8 cellular contexts compared by ENCODE assay signal in genomic region chr3:48088056-48088748, GRCh38.
DNase-seq lines count a peak whose midpoint lies in the region; ATAC-seq and TF ChIP-seq lines count a peak whose summit lies in the region.

No MANE protein-coding gene starts in this region.

- H3K27me3 ChIP-seq in MG63 (no peaks in the 10 kb centered on the region), right atrium auricular region (no peaks in the 10 kb centered on the region)

- peak; percentile 19 for ATAC-seq in GM21576 (IDR thresholded peaks at IDR 0.05; ENCODE audit: unreplicated experiment)

- H3K4me3 Mint-ChIP-seq in activated naive CD8-positive, alpha-beta T cell treated with anti-CD3 and anti-CD28 coated beads for 36 hours: peak overlapping the region; percentile 98

- TF ChIP-seq CTCF in right atrium auricular region (IDR thresholded peaks at IDR 0.05): no peak

- H3K9me3 Mint-ChIP-seq in activated naive CD8-positive, alpha-beta T cell treated with anti-CD3 and anti-CD28 coated beads for 36 hours: no peaks in the 10 kb centered on the region

- H3K36me3 Mint-ChIP-seq in activated naive CD8-positive, alpha-beta T cell treated with anti-CD3 and anti-CD28 coated beads for 36 hours: peaks cover 11% of the 10 kb centered on the region

- DNase-seq in MG63 (peak; percentile 33), right atrium auricular region (ENCODE audit: low spot score) (peak; percentile 60), retina (peak; percentile 75), NCI-H1048 (lab: John Stamatoyannopoulos, UW) (no peak), SW 1271 (lab: John Stamatoyannopoulos, UW) (no peak)
- no peak for DNase-seq in activated naive CD8-positive, alpha-beta T cell treated with anti-CD3 and anti-CD28 coated beads for 36 hours

- H3K9me3 ChIP-seq in MG63: no peaks in the 10 kb centered on the region
- H3K9me3 ChIP-seq in right atrium auricular region: no peaks in the 10 kb centered on the region

- no peaks in the 10 kb centered on the region for H3K27me3 Mint-ChIP-seq in activated naive CD8-positive, alpha-beta T cell treated with anti-CD3 and anti-CD28 coated beads for 36 hours

- H3K27ac Mint-ChIP-seq in activated naive CD8-positive, alpha-beta T cell treated with anti-CD3 and anti-CD28 coated beads for 36 hours: peak overlapping the region; percentile 93

- H3K4me1 ChIP-seq in right atrium auricular region: peaks cover 0 to 39% of the 10 kb centered on the region in 2 donors

- peaks cover 34% of the 10 kb centered on the region for H3K4me1 Mint-ChIP-seq in activated naive CD8-positive, alpha-beta T cell treated with anti-CD3 and anti-CD28 coated beads for 36 hours

- peak overlapping the region; percentile 97 to 99 for H3K27ac ChIP-seq in right atrium auricular region

- H3K36me3 ChIP-seq in MG63: peaks cover 11% of the 10 kb centered on the region
- H3K36me3 ChIP-seq in right atrium auricular region: peaks cover 8% of the 10 kb centered on the region

- H3K4me3 ChIP-seq in GM08714 (ENCODE audit: low read length) (peak overlapping the region; percentile 88), MG63 (peak overlapping the region; percentile 85), right atrium auricular region (peak overlapping the region; percentile 71 to 99)

Comparison
In these comparisons a context has a peak if more than half of its experiments do, and no peak if none do; other contexts are left out.
1. DNase-seq: peak in MG63 (single experiment), right atrium auricular region (single experiment) and retina (single experiment); none in activated naive CD8-positive, alpha-beta T cell treated with anti-CD3 and anti-CD28 coated beads for 36 hours (single experiment), NCI-H1048 (single experiment) and SW 1271 (0 of 2).
2. Peak in every context shown above with its lines, with median percentiles within 50 percentile points of each other: H3K4me3 ChIP-seq.